9 cellular contexts compared by ENCODE assay signal in genomic region chr19:52961981-52962380, GRCh38. TPM values are rescaled to one million over a fixed set of nuclear protein-coding genes. Genes with fewer than 3 reads are reported as not detected.
DNase-seq lines count a peak whose midpoint lies in the region; ATAC-seq and TF ChIP-seq lines count a peak whose summit lies in the region.
"Had no signal": no experiment of that assay in that cellular context is flagged by ENCODE, and none has a peak within 500 bp of the region (broad histone marks: within the 10 kb centered on the region; RNA-seq: fewer than 3 reads in every experiment).

No MANE protein-coding gene starts in this region.

- H3K9ac ChIP-seq in SK-N-SH: peak overlapping the region; percentile 74

- H3K27ac ChIP-seq in SK-N-SH (ENCODE audit: low read depth in 2 of 2, low read length in 1 of 2) (peak overlapping the region; percentile 44 to 62), gastrocnemius medialis (peak overlapping the region; percentile 41 to 78 (median 64))

- H3K27me3 ChIP-seq in SK-N-SH (ENCODE audit: insufficient read depth): no peaks in the 10 kb centered on the region
- H3K27me3 ChIP-seq in gastrocnemius medialis: no peaks in the 10 kb centered on the region

- in situ Hi-C loops in gastrocnemius medialis (cut with MboI; ENCODE audit: low sequenced_read_pairs in 4 of 4): no loop called here

- ATAC-seq in GM19035 (IDR thresholded peaks at IDR 0.05; ENCODE audit: unreplicated experiment): peak; percentile 5
- no peak for ATAC-seq in gastrocnemius medialis
- ATAC-seq in HG03520 (IDR thresholded peaks at IDR 0.05; ENCODE audit: unreplicated experiment): no peak
- no peak for ATAC-seq in HG02852 (IDR thresholded peaks at IDR 0.05; ENCODE audit: unreplicated experiment)

- H3K9me2 ChIP-seq in SK-N-SH: no peaks in the 10 kb centered on the region

- H3K4me3 ChIP-seq in SK-N-SH (ENCODE audit: low read depth in 2 of 2, low read length in 1 of 2) (peak overlapping the region; percentile 70 to 78), foreskin fibroblast (ENCODE audit: low read depth in 1 of 2, low read length in 2 of 2) (peak overlapping the region; percentile 67 to 79), gastrocnemius medialis (peak overlapping the region; percentile 57 to 70 (median 62))

- H3F3A ChIP-seq in SK-N-SH (replicated peaks; ENCODE audit: insufficient read depth): no peaks in the 10 kb centered on the region

- peak overlapping the region; percentile 96 for H2AFZ ChIP-seq in SK-N-SH (ENCODE audit: low read depth)

- no peak for TF ChIP-seq POLR2A in gastrocnemius medialis (IDR thresholded peaks at IDR 0.05)

- no peak for TF ChIP-seq RAD21 in SK-N-SH (IDR thresholded peaks at IDR 0.05; ENCODE audit: low read length)

- peaks cover 37% of the 10 kb centered on the region for H3K79me2 ChIP-seq in SK-N-SH (ENCODE audit: insufficient read depth)

- CTCF ChIA-PET in SK-N-SH (lab: Yijun Ruan, JAX): interaction anchor here (0.6 kb wide), 1 partner anchor 171 kb away, joined by 3 read pairs; no protein-coding TSS in a partner anchor

- no peaks in the 10 kb centered on the region for H4K20me1 ChIP-seq in SK-N-SH (ENCODE audit: insufficient read depth)

- H3K4me1 ChIP-seq in SK-N-SH (ENCODE audit: control insufficient read depth in 1 of 2, insufficient read depth in 2 of 2, low read depth in 1 of 2, low read length in 1 of 2) (peaks cover 5% of the 10 kb centered on the region in 2 experiments; a peak in 3 of 4 replicates), gastrocnemius medialis (no peaks in the 10 kb centered on the region)

- POLR2A ChIA-PET in SK-N-SH (lab: Yijun Ruan, JAX): interaction anchor here (0.7 kb wide), 1 partner anchor 11 kb away, joined by 3 read pairs; no protein-coding TSS in a partner anchor

- DNase-seq in SK-N-SH: no peak
- no peak for DNase-seq in foreskin fibroblast
- DNase-seq in gastrocnemius medialis: no peak
- DNase-seq in stimulated activated naive CD4-positive, alpha-beta T cell (lab: John Stamatoyannopoulos, UW): no peak
- no peak for DNase-seq in cerebellar nuclear complex (lab: John Stamatoyannopoulos, UW)

- H3K4me2 ChIP-seq in SK-N-SH: peak overlapping the region; percentile 89

- TF ChIP-seq CTCF in SK-N-SH (IDR thresholded peaks at IDR 0.05): no peak
- TF ChIP-seq CTCF in foreskin fibroblast (IDR thresholded peaks at IDR 0.05; ENCODE audit: low read depth, low read length): no peak
- no peak for TF ChIP-seq CTCF in gastrocnemius medialis (IDR thresholded peaks at IDR 0.05 in 4 of 5, conservative IDR thresholded peaks at IDR 0.05 in 1 of 5)

- TF ChIP-seq EP300 in SK-N-SH (IDR thresholded peaks at IDR 0.05; ENCODE audit: borderline replicate concordance in 1 of 2, low read depth in 1 of 2, low read length in 1 of 2): no peak

- H3K36me3 ChIP-seq in SK-N-SH (replicated peaks in 1 of 2; ENCODE audit: control insufficient read depth in 1 of 2, insufficient read depth in 2 of 2, low read length in 1 of 2) (peaks cover 4 to 5% of the 10 kb centered on the region in 2 experiments), gastrocnemius medialis (no peaks in the 10 kb centered on the region)

- H3K9me3 ChIP-seq in SK-N-SH (no peaks in the 10 kb centered on the region), gastrocnemius medialis (no peaks in the 10 kb centered on the region)

- whole genome bisulfite sequencing in SK-N-SH (ENCODE audit: low lambda C conversion rate): 14% methylated on average over 5 of the region's 5 CpGs

- intact Hi-C loops in gastrocnemius medialis (cut with DNase I; ENCODE audit: low total_unique reads): loop anchor here (2.0 to 5.0 kb wide), 2 partner anchors 31 to 140 kb away; partner anchors contain the start of gene ZNF160

TF ChIP-seq in SK-N-SH, 30 proteins besides CTCF, POLR2A, EP300 and RAD21:
- no peak for TF ChIP-seq TEAD4 (IDR thresholded peaks at IDR 0.05; ENCODE audit: borderline replicate concordance, insufficient read depth)
- no peak for TF ChIP-seq PBX3 (IDR thresholded peaks at IDR 0.05)
- TF ChIP-seq FOSL2 (IDR thresholded peaks at IDR 0.05; ENCODE audit: borderline replicate concordance, low read depth): no peak
- no peak for TF ChIP-seq JUND (IDR thresholded peaks at IDR 0.05)
- TF ChIP-seq GATA2 (CRISPR knock-in tag; IDR thresholded peaks at IDR 0.05): no peak
- no peak for TF ChIP-seq FOXJ3 (CRISPR knock-in tag; IDR thresholded peaks at IDR 0.05)
TF ChIP-seq in SK-N-SH: peak in this region for 0.

RNA-seq across cellular contexts. Expression of gene ZNF816, which starts 0.7 kb away (rescaled TPM):
- polyA plus RNA-seq in SK-N-SH (2012; rRNA removed): 1.8 and 2.5 TPM in 2 replicates
- polyA plus RNA-seq in SK-N-SH (2012; cell fraction: cytosol; rRNA removed): 2.9 and 3.2 TPM in 2 replicates
- 1.7 and 3.1 TPM in 2 replicates for polyA plus RNA-seq in SK-N-SH (2012; cell fraction: nucleus; rRNA removed)
- total RNA-seq in gastrocnemius medialis: 1 to 10 TPM; 1.0 to 3.1 (median 1.6) TPM

RNA-seq across cellular contexts. Expression of gene ZNF888, which starts 38.8 kb away (rescaled TPM):
- 0.46 and 0.83 TPM in 2 replicates for polyA plus RNA-seq in SK-N-SH (2012; rRNA removed)
- 0.53 and 0.68 TPM in 2 replicates for polyA plus RNA-seq in SK-N-SH (2012; cell fraction: cytosol; rRNA removed)
- 0.77 and 1.9 TPM in 2 replicates for polyA plus RNA-seq in SK-N-SH (2012; cell fraction: nucleus; rRNA removed)
- under 1 TPM; 0.15 to 0.29 (median 0.20) TPM for total RNA-seq in gastrocnemius medialis

RNA-seq across cellular contexts. Expression of gene ERVV-1, which starts 51.7 kb away (rescaled TPM):
- polyA plus RNA-seq in SK-N-SH (2012; rRNA removed): not detected in 2 replicates
- polyA plus RNA-seq in SK-N-SH (2012; cell fraction: cytosol; rRNA removed): not detected in 2 replicates
- not detected in 2 replicates for polyA plus RNA-seq in SK-N-SH (2012; cell fraction: nucleus; rRNA removed)
- under 1 TPM in 1 of 4 donors, not detected in 3; 0.12 TPM for total RNA-seq in gastrocnemius medialis
- total RNA-seq: SK-MEL-5 had no signal
